ENCODE assay signal across 1 cellular context in the genomic region with DNA sequence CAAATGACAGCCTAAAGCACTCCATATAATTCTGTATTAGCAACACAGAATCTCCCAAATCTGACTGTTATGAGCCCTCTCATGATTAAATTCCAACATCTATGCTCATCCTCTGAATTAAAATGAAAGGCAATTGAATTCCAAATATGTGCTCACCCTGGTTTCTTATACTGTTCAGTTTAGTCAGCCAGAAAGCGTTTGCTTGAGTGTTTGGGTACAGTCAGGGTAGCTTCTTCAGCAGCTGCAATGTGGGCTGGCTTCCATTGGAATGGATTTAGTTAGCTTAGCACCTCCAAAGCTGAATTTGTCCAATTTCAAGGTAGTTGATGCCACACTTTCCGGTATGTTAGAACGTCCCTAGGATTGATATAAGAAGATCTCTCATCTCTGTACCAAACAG.
TF ChIP-seq lines count a peak whose summit lies in the region.

No MANE protein-coding gene starts in this region.

TF ChIP-seq in IMR-90, 13 proteins besides CTCF, POLR2A, EP300 and RAD21:
- TF ChIP-seq RCOR1 (IDR thresholded peaks at IDR 0.05; ENCODE audit: insufficient replicate concordance, low read length) (no peak), RFX5 (IDR thresholded peaks at IDR 0.05; ENCODE audit: low read depth, low read length) (no peak), MAFK (IDR thresholded peaks at IDR 0.05; ENCODE audit: low read depth, low read length) (no peak), NFE2L2 (IDR thresholded peaks at IDR 0.05; ENCODE audit: low read depth, low read length) (no peak), BHLHE40 (IDR thresholded peaks at IDR 0.05; ENCODE audit: low read depth, low read length) (no peak), MAZ (IDR thresholded peaks at IDR 0.05; ENCODE audit: borderline replicate concordance, low read depth, low read length) (no peak), CEBPB (IDR thresholded peaks at IDR 0.05; ENCODE audit: low read depth, low read length) (no peak), CHD1 (IDR thresholded peaks at IDR 0.05; ENCODE audit: low read depth, low read length) (no peak), FOS (IDR thresholded peaks at IDR 0.05; ENCODE audit: low read depth, low read length) (no peak), SMC3 (IDR thresholded peaks at IDR 0.05; ENCODE audit: low read depth, low read length) (no peak), MXI1 (IDR thresholded peaks at IDR 0.05; ENCODE audit: borderline replicate concordance, low read depth, low read length) (no peak)
- TF ChIP-seq, protein P1, sequence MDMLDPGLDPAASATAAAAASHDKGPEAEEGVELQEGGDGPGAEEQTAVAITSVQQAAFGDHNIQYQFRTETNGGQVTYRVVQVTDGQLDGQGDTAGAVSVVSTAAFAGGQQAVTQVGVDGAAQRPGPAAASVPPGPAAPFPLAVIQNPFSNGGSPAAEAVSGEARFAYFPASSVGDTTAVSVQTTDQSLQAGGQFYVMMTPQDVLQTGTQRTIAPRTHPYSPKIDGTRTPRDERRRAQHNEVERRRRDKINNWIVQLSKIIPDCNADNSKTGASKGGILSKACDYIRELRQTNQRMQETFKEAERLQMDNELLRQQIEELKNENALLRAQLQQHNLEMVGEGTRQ (IDR thresholded peaks at IDR 0.05; ENCODE audit: low read depth, low read length), result no peak
- TF ChIP-seq, protein P2, sequence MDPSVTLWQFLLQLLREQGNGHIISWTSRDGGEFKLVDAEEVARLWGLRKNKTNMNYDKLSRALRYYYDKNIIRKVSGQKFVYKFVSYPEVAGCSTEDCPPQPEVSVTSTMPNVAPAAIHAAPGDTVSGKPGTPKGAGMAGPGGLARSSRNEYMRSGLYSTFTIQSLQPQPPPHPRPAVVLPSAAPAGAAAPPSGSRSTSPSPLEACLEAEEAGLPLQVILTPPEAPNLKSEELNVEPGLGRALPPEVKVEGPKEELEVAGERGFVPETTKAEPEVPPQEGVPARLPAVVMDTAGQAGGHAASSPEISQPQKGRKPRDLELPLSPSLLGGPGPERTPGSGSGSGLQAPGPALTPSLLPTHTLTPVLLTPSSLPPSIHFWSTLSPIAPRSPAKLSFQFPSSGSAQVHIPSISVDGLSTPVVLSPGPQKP (IDR thresholded peaks at IDR 0.05; ENCODE audit: borderline replicate concordance, low read depth, low read length), result no peak
